Comparison of ENCODE assay signal across 1 cellular context in genomic region chr2:128640166-128640846, GRCh38.
TF ChIP-seq lines count a peak whose summit lies in the region.

No MANE protein-coding gene starts in this region.

TF ChIP-seq in GM23338, 12 proteins besides CTCF, POLR2A, EP300 and RAD21 (continued from another document):
- TF ChIP-seq STAT1 (IDR thresholded peaks at IDR 0.05; ENCODE audit: unreplicated experiment) (no peak), ZNF331 (CRISPR knock-in tag; IDR thresholded peaks at IDR 0.05; ENCODE audit: low read depth) (no peak), ZNF114 (CRISPR knock-in tag; IDR thresholded peaks at IDR 0.05) (no peak), REST (IDR thresholded peaks at IDR 0.05; ENCODE audit: unreplicated experiment) (no peak), NANOG (IDR thresholded peaks at IDR 0.05; ENCODE audit: borderline replicate concordance) (no peak), ETS1 (IDR thresholded peaks at IDR 0.05) (no peak), CREB1 (CRISPR knock-in tag; IDR thresholded peaks at IDR 0.05; ENCODE audit: low read depth) (no peak), EZH2 (IDR thresholded peaks at IDR 0.05; ENCODE audit: low read depth, unreplicated experiment) (no peak)
